ENCODE assay signal across 1 cellular context in genomic region chr9:92147030-92147853, GRCh38.
TF ChIP-seq lines count a peak whose summit lies in the region.

No MANE protein-coding gene starts in this region.

TF ChIP-seq in K562, 482 proteins besides CTCF, POLR2A, EP300 and RAD21 (continued from another document and continues in another):
- TF ChIP-seq, protein P1, sequence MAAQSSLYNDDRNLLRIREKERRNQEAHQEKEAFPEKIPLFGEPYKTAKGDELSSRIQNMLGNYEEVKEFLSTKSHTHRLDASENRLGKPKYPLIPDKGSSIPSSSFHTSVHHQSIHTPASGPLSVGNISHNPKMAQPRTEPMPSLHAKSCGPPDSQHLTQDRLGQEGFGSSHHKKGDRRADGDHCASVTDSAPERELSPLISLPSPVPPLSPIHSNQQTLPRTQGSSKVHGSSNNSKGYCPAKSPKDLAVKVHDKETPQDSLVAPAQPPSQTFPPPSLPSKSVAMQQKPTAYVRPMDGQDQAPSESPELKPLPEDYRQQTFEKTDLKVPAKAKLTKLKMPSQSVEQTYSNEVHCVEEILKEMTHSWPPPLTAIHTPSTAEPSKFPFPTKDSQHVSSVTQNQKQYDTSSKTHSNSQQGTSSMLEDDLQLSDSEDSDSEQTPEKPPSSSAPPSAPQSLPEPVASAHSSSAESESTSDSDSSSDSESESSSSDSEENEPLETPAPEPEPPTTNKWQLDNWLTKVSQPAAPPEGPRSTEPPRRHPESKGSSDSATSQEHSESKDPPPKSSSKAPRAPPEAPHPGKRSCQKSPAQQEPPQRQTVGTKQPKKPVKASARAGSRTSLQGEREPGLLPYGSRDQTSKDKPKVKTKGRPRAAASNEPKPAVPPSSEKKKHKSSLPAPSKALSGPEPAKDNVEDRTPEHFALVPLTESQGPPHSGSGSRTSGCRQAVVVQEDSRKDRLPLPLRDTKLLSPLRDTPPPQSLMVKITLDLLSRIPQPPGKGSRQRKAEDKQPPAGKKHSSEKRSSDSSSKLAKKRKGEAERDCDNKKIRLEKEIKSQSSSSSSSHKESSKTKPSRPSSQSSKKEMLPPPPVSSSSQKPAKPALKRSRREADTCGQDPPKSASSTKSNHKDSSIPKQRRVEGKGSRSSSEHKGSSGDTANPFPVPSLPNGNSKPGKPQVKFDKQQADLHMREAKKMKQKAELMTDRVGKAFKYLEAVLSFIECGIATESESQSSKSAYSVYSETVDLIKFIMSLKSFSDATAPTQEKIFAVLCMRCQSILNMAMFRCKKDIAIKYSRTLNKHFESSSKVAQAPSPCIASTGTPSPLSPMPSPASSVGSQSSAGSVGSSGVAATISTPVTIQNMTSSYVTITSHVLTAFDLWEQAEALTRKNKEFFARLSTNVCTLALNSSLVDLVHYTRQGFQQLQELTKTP (IDR thresholded peaks at IDR 0.05; ENCODE audit: low read depth in 1 of 2, partially characterized antibody in 2 of 2): peak; percentile 42 to 90
- TF ChIP-seq FIP1L1 (IDR thresholded peaks at IDR 0.05; ENCODE audit: low read depth, low read length, poor library complexity, severe bottlenecking) (no peak), MLLT1 (IDR thresholded peaks at IDR 0.05) (peak in 1 of 2 experiments; percentile 86; a peak in 2 of 4 replicates), HIVEP1 (CRISPR knock-in tag; IDR thresholded peaks at IDR 0.05) (no peak), ZNF124 (CRISPR knock-in tag; IDR thresholded peaks at IDR 0.05) (no peak), ZFP30 (CRISPR knock-in tag; IDR thresholded peaks at IDR 0.05; ENCODE audit: borderline replicate concordance) (no peak), BHLHE40 (IDR thresholded peaks at IDR 0.05; ENCODE audit: low read length) (no peak), ARNT (IDR thresholded peaks at IDR 0.05) (peak; percentile 78 to 83), NR2F6 (CRISPR knock-in tag; IDR thresholded peaks at IDR 0.05) (no peak), ZNF23 (CRISPR knock-in tag; IDR thresholded peaks at IDR 0.05) (no peak), CCAR2 (IDR thresholded peaks at IDR 0.05; ENCODE audit: low read depth, low read length) (no peak), HDAC8 (tag; IDR thresholded peaks at IDR 0.05) (no peak), PYGO2 (tag; IDR thresholded peaks at IDR 0.05) (no peak), NFRKB (IDR thresholded peaks at IDR 0.05; ENCODE audit: low read depth) (peak; percentile 92; the same call in 1 of the 2 replicates), MTA2 (IDR thresholded peaks at IDR 0.05; ENCODE audit: low read depth) (peak; percentile 80), ZC3H11A (IDR thresholded peaks at IDR 0.05; ENCODE audit: low read depth, low read length) (no peak), MED1 (CRISPR knock-in tag; IDR thresholded peaks at IDR 0.05; ENCODE audit: borderline replicate concordance) (no peak)
- TF ChIP-seq, protein P2, sequence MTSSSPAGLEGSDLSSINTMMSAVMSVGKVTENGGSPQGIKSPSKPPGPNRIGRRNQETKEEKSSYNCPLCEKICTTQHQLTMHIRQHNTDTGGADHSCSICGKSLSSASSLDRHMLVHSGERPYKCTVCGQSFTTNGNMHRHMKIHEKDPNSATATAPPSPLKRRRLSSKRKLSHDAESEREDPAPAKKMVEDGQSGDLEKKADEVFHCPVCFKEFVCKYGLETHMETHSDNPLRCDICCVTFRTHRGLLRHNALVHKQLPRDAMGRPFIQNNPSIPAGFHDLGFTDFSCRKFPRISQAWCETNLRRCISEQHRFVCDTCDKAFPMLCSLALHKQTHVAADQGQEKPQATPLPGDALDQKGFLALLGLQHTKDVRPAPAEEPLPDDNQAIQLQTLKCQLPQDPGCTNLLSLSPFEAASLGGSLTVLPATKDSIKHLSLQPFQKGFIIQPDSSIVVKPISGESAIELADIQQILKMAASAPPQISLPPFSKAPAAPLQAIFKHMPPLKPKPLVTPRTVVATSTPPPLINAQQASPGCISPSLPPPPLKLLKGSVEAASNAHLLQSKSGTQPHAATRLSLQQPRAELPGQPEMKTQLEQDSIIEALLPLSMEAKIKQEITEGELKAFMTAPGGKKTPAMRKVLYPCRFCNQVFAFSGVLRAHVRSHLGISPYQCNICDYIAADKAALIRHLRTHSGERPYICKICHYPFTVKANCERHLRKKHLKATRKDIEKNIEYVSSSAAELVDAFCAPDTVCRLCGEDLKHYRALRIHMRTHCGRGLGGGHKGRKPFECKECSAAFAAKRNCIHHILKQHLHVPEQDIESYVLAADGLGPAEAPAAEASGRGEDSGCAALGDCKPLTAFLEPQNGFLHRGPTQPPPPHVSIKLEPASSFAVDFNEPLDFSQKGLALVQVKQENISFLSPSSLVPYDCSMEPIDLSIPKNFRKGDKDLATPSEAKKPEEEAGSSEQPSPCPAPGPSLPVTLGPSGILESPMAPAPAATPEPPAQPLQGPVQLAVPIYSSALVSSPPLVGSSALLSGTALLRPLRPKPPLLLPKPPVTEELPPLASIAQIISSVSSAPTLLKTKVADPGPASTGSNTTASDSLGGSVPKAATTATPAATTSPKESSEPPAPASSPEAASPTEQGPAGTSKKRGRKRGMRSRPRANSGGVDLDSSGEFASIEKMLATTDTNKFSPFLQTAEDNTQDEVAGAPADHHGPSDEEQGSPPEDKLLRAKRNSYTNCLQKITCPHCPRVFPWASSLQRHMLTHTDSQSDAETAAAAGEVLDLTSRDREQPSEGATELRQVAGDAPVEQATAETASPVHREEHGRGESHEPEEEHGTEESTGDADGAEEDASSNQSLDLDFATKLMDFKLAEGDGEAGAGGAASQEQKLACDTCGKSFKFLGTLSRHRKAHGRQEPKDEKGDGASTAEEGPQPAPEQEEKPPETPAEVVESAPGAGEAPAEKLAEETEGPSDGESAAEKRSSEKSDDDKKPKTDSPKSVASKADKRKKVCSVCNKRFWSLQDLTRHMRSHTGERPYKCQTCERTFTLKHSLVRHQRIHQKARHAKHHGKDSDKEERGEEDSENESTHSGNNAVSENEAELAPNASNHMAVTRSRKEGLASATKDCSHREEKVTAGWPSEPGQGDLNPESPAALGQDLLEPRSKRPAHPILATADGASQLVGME (CRISPR knock-in tag; IDR thresholded peaks at IDR 0.05): no peak
- TF ChIP-seq, protein P3, sequence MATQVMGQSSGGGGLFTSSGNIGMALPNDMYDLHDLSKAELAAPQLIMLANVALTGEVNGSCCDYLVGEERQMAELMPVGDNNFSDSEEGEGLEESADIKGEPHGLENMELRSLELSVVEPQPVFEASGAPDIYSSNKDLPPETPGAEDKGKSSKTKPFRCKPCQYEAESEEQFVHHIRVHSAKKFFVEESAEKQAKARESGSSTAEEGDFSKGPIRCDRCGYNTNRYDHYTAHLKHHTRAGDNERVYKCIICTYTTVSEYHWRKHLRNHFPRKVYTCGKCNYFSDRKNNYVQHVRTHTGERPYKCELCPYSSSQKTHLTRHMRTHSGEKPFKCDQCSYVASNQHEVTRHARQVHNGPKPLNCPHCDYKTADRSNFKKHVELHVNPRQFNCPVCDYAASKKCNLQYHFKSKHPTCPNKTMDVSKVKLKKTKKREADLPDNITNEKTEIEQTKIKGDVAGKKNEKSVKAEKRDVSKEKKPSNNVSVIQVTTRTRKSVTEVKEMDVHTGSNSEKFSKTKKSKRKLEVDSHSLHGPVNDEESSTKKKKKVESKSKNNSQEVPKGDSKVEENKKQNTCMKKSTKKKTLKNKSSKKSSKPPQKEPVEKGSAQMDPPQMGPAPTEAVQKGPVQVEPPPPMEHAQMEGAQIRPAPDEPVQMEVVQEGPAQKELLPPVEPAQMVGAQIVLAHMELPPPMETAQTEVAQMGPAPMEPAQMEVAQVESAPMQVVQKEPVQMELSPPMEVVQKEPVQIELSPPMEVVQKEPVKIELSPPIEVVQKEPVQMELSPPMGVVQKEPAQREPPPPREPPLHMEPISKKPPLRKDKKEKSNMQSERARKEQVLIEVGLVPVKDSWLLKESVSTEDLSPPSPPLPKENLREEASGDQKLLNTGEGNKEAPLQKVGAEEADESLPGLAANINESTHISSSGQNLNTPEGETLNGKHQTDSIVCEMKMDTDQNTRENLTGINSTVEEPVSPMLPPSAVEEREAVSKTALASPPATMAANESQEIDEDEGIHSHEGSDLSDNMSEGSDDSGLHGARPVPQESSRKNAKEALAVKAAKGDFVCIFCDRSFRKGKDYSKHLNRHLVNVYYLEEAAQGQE (CRISPR knock-in tag; IDR thresholded peaks at IDR 0.05; ENCODE audit: low read depth): no peak
- TF ChIP-seq, protein P4, sequence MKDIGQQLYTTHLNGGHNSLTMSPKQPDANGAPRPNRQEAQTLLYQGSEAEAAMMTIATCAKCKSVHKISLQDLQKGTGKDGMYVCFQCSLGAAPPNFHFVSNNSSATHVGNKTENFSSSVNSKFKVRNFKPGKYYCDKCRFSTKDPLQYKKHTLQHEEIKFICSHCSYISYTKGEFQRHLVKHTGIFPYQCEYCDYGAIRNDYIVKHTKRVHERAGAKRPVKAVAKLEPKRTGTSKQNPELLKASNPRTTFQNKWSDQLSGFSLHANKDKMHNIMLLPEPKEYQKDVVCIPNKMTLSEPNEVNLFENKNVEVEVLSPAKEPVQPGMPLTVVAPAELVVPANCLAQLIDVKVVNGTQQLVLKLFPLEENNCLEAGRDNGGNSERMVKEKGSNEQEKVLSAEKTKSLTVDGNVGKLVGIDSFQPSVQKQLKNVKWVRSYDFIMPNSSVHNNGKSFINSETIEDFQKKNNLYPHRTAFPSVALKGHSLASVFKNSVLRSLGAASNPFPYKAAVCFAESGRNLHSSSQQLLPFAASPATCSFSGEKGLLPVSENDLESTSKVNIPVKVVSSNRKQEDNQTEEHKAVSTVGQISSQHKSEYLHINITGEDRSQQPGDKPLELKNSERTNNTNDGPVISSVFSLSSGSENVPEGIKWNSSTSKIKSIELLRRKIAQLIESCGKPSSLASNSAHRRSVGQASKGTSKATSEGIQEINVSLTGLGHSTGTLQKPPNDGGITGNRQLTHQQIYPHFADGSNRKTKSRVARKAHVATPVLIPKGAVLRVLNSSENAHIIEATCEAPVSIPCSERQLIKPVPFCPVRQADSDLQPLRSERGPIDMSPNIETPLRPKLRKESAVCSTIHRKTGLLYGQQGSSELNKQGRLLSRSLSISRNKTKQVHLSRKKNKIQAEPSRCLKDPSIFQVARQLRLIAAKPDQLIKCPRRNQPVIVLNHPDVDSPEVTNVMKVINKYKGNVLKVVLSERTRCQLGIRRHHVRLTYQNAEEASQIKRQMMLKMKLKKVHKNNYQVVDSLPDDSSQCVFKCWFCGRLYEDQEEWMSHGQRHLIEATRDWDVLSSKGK (CRISPR knock-in tag; IDR thresholded peaks at IDR 0.05): no peak
- TF ChIP-seq, protein P5, sequence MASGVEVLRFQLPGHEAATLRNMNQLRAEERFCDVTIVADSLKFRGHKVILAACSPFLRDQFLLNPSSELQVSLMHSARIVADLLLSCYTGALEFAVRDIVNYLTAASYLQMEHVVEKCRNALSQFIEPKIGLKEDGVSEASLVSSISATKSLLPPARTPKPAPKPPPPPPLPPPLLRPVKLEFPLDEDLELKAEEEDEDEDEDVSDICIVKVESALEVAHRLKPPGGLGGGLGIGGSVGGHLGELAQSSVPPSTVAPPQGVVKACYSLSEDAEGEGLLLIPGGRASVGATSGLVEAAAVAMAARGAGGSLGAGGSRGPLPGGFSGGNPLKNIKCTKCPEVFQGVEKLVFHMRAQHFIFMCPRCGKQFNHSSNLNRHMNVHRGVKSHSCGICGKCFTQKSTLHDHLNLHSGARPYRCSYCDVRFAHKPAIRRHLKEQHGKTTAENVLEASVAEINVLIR (CRISPR knock-in tag; IDR thresholded peaks at IDR 0.05): no peak
- TF ChIP-seq, protein P6, sequence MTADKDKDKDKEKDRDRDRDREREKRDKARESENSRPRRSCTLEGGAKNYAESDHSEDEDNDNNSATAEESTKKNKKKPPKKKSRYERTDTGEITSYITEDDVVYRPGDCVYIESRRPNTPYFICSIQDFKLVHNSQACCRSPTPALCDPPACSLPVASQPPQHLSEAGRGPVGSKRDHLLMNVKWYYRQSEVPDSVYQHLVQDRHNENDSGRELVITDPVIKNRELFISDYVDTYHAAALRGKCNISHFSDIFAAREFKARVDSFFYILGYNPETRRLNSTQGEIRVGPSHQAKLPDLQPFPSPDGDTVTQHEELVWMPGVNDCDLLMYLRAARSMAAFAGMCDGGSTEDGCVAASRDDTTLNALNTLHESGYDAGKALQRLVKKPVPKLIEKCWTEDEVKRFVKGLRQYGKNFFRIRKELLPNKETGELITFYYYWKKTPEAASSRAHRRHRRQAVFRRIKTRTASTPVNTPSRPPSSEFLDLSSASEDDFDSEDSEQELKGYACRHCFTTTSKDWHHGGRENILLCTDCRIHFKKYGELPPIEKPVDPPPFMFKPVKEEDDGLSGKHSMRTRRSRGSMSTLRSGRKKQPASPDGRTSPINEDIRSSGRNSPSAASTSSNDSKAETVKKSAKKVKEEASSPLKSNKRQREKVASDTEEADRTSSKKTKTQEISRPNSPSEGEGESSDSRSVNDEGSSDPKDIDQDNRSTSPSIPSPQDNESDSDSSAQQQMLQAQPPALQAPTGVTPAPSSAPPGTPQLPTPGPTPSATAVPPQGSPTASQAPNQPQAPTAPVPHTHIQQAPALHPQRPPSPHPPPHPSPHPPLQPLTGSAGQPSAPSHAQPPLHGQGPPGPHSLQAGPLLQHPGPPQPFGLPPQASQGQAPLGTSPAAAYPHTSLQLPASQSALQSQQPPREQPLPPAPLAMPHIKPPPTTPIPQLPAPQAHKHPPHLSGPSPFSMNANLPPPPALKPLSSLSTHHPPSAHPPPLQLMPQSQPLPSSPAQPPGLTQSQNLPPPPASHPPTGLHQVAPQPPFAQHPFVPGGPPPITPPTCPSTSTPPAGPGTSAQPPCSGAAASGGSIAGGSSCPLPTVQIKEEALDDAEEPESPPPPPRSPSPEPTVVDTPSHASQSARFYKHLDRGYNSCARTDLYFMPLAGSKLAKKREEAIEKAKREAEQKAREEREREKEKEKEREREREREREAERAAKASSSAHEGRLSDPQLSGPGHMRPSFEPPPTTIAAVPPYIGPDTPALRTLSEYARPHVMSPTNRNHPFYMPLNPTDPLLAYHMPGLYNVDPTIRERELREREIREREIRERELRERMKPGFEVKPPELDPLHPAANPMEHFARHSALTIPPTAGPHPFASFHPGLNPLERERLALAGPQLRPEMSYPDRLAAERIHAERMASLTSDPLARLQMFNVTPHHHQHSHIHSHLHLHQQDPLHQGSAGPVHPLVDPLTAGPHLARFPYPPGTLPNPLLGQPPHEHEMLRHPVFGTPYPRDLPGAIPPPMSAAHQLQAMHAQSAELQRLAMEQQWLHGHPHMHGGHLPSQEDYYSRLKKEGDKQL (CRISPR knock-in tag; IDR thresholded peaks at IDR 0.05; ENCODE audit: borderline replicate concordance): no peak
